In genomic region chr18:31576670-31577069, GRCh38 we compare ENCODE assay signal across 20 cellular contexts. TPM values are rescaled to one million over a fixed set of nuclear protein-coding genes. Genes with fewer than 3 reads are reported as not detected.
DNase-seq lines count a peak whose midpoint lies in the region; ATAC-seq, FAIRE-seq and TF ChIP-seq lines count a peak whose summit lies in the region.
"Had no signal": no experiment of that assay in that cellular context is flagged by ENCODE, and none has a peak within 500 bp of the region (broad histone marks: within the 10 kb centered on the region; RNA-seq: fewer than 3 reads in every experiment).

No MANE protein-coding gene starts in this region.

- H3K9me3 Mint-ChIP-seq in stimulated activated naive CD8-positive, alpha-beta T cell treated with anti-CD3 and anti-CD28 coated beads, Interleukin-15, amount 100 ng/mL, for 72 hours, result no peaks in the 10 kb centered on the region
- H3K9me3 Mint-ChIP-seq: activated naive CD4-positive, alpha-beta T cell treated with anti-CD3 and anti-CD28 coated beads for 36 hours; dendritic cell treated with granulocyte-macrophage colony-stimulating factor and Interleukin-4, amounts not matched to agents 40 ng/mL and 50 ng/mL, for 4 days; GM23338 had no signal

- DNase-seq in GM12864 (ENCODE audit: low read depth) (peak; percentile 22), C1 segment of cervical spinal cord (lab: John Stamatoyannopoulos, UW) (no peak), frontal cortex (ENCODE audit: low spot score in 2 of 2) (no peak), LoVo (ENCODE audit: low spot score) (no peak)
- no peak for DNase-seq in stimulated activated naive CD8-positive, alpha-beta T cell treated with anti-CD3 and anti-CD28 coated beads, Interleukin-15, amount 100 ng/mL, for 72 hours
- DNase-seq: activated naive CD4-positive, alpha-beta T cell treated with anti-CD3 and anti-CD28 coated beads for 36 hours; GDM1; IMR-90; left cardiac atrium; mucosa of descending colon; NCI-H1105 treated with DMSO at 0.1 percent for 48 hours; ovary; stomach had no signal

- no peak overlapping the region for H3K27ac Mint-ChIP-seq in stimulated activated naive CD8-positive, alpha-beta T cell treated with anti-CD3 and anti-CD28 coated beads, Interleukin-15, amount 100 ng/mL, for 72 hours
- H3K27ac Mint-ChIP-seq: activated naive CD4-positive, alpha-beta T cell treated with anti-CD3 and anti-CD28 coated beads for 36 hours; dendritic cell treated with granulocyte-macrophage colony-stimulating factor and Interleukin-4, amounts not matched to agents 40 ng/mL and 50 ng/mL, for 4 days; GM23338 had no signal

- no peaks in the 10 kb centered on the region for H3K27me3 Mint-ChIP-seq in stimulated activated naive CD8-positive, alpha-beta T cell treated with anti-CD3 and anti-CD28 coated beads, Interleukin-15, amount 100 ng/mL, for 72 hours
- H3K27me3 Mint-ChIP-seq: dendritic cell treated with granulocyte-macrophage colony-stimulating factor and Interleukin-4, amounts not matched to agents 40 ng/mL and 50 ng/mL, for 4 days had no signal

- H3K4me3 Mint-ChIP-seq in stimulated activated naive CD8-positive, alpha-beta T cell treated with anti-CD3 and anti-CD28 coated beads, Interleukin-15, amount 100 ng/mL, for 72 hours, result no peak overlapping the region
- H3K4me3 Mint-ChIP-seq: activated naive CD4-positive, alpha-beta T cell treated with anti-CD3 and anti-CD28 coated beads for 36 hours; dendritic cell treated with granulocyte-macrophage colony-stimulating factor and Interleukin-4, amounts not matched to agents 40 ng/mL and 50 ng/mL, for 4 days; GM23338 had no signal

- ATAC-seq in GM19397 (IDR thresholded peaks at IDR 0.05; ENCODE audit: unreplicated experiment) (peak; percentile 80), HG02759 (IDR thresholded peaks at IDR 0.05; ENCODE audit: unreplicated experiment) (peak; percentile 71), HG03439 (IDR thresholded peaks at IDR 0.05; ENCODE audit: unreplicated experiment) (peak; percentile 67)
- ATAC-seq in stimulated activated naive CD8-positive, alpha-beta T cell treated with anti-CD3 and anti-CD28 coated beads, Interleukin-15, amount 100 ng/mL, for 72 hours, result no peak
- ATAC-seq: GM23338, left cardiac atrium, mucosa of descending colon had no signal

- no peak overlapping the region for H3K4me3 ChIP-seq in GM12864 (ENCODE audit: low read depth, low read length)
- H3K4me3 ChIP-seq: GM23338, mucosa of descending colon, ovary, stomach had no signal

- H3K4me1 Mint-ChIP-seq in stimulated activated naive CD8-positive, alpha-beta T cell treated with anti-CD3 and anti-CD28 coated beads, Interleukin-15, amount 100 ng/mL, for 72 hours, result peaks cover 6% of the 10 kb centered on the region

- TF ChIP-seq CTCF in GM12864 (IDR thresholded peaks at IDR 0.05; ENCODE audit: low read depth, low read length, missing control alignments), result no peak

- no peak for FAIRE-seq in frontal cortex (lab: Jason Lieb, UNC)

RNA-seq across cellular contexts. Expression of gene TTR, which starts 15.0 kb away (rescaled TPM):
- total RNA-seq in frontal cortex, result 0.82 TPM
- total RNA-seq: activated naive CD4-positive, alpha-beta T cell treated with anti-CD3 and anti-CD28 coated beads for 36 hours; GM23338; IMR-90; NCI-H460; T-helper 1 cell treated with Interleukin-12 subunit alpha and Interleukin-12 subunit beta and Interleukin-4 antibody, amounts not matched to agents 30 ng/mL and 1 ng/mL, for 36 hours had no signal
